Comparison of ENCODE assay signal across 10 cellular contexts in genomic region chr3:32469151-32469874, GRCh38. TPM values are rescaled to one million over a fixed set of nuclear protein-coding genes. Genes with fewer than 3 reads are reported as not detected.
A peak's percentile ranks its signal among the peaks of the same experiment; 100 is the strongest.
DNase-seq lines count a peak whose midpoint lies in the region; ATAC-seq and TF ChIP-seq lines count a peak whose summit lies in the region.
"Had no signal": no experiment of that assay in that cellular context is flagged by ENCODE, and none has a peak within 500 bp of the region (broad histone marks: within the 10 kb centered on the region; RNA-seq: fewer than 3 reads in every experiment).

No MANE protein-coding gene starts in this region.

- intact Hi-C loops in activated B cell treated with CpG ODN at 0.5 μM for 24 hours (cut with micrococcal nuclease) = loop anchor here (2.0 kb wide), 2 partner anchors 15 to 291 kb away; no protein-coding TSS in a partner anchor

- no peak for TF ChIP-seq CTCF in activated B cell treated with CpG ODN at 0.5 μM for 24 hours (IDR thresholded peaks at IDR 0.05)

- peak overlapping the region; percentile 25 for H3K4me3 Mint-ChIP-seq in activated B cell treated with CpG ODN at 0.5 μM for 24 hours

- no peaks in the 10 kb centered on the region for H3K27me3 ChIP-seq in skeletal muscle satellite cell (ENCODE audit: control insufficient read depth, insufficient read depth, low read length)
- H3K27me3 ChIP-seq: esophagus muscularis mucosa had no signal

- DNase-seq in activated B cell treated with CpG ODN at 0.5 μM for 24 hours (no peak), SIG-M5 (lab: John Stamatoyannopoulos, UW) (no peak), NCI-H1092 (lab: John Stamatoyannopoulos, UW) (no peak), cerebellar nuclear complex (lab: John Stamatoyannopoulos, UW) (no peak)
- DNase-seq: naive B cell, NCI-H2171 had no signal

- H3K27me3 Mint-ChIP-seq in activated B cell treated with CpG ODN at 0.5 μM for 24 hours = no peaks in the 10 kb centered on the region
- H3K27me3 Mint-ChIP-seq: naive B cell had no signal

- no peak overlapping the region for H3K9ac ChIP-seq in skeletal muscle satellite cell (ENCODE audit: low read depth, low read length)

- H3K4me3 ChIP-seq in skeletal muscle satellite cell (ENCODE audit: low read length) = no peak overlapping the region
- H3K4me3 ChIP-seq: esophagus muscularis mucosa had no signal

- H3K27ac Mint-ChIP-seq in activated B cell treated with CpG ODN at 0.5 μM for 24 hours = peak overlapping the region; percentile 84

- CTCF ChIA-PET in activated B cell treated with CpG ODN at 0.5 μM for 24 hours (lab: Charles Lee) = interaction anchor here (0.6 to 6.8 kb wide), 11 partner anchors 12 to 172 kb away, joined by 3 to 174 read pairs (median 20); no protein-coding TSS in a partner anchor

- peak overlapping the region; percentile 20 for H3K4me2 ChIP-seq in skeletal muscle satellite cell (ENCODE audit: low read length)

- ATAC-seq in GM19351 (IDR thresholded peaks at IDR 0.05; ENCODE audit: unreplicated experiment) (peak; percentile 31), HG02852 (IDR thresholded peaks at IDR 0.05; ENCODE audit: unreplicated experiment) (peak; percentile 24), activated B cell treated with CpG ODN at 0.5 μM for 24 hours (ENCODE audit: low read depth) (peak; percentile 2)

- H3K4me1 Mint-ChIP-seq in activated B cell treated with CpG ODN at 0.5 μM for 24 hours = peaks cover 67% of the 10 kb centered on the region

- peaks cover 27% of the 10 kb centered on the region for H3K4me1 ChIP-seq in skeletal muscle satellite cell (ENCODE audit: control insufficient read depth, insufficient read depth, low read length)

- POLR2A ChIA-PET in activated B cell treated with CpG ODN at 0.5 μM for 24 hours (lab: Charles Lee) = interaction anchor here (0.7 to 4.6 kb wide), 11 partner anchors 10 to 599 kb away, joined by 3 to 63 read pairs (median 3); partner anchors contain the start of gene CMTM7

- H3K9me3 ChIP-seq in skeletal muscle satellite cell (replicated peaks; ENCODE audit: low read length) = no peaks in the 10 kb centered on the region
- H3K9me3 ChIP-seq: esophagus muscularis mucosa had no signal

- peaks cover 6% of the 10 kb centered on the region for H3K36me3 ChIP-seq in skeletal muscle satellite cell (ENCODE audit: insufficient read depth, low read length)

- H3K9me3 Mint-ChIP-seq in activated B cell treated with CpG ODN at 0.5 μM for 24 hours = no peaks in the 10 kb centered on the region
- H3K9me3 Mint-ChIP-seq: naive B cell had no signal

- peaks cover 63% of the 10 kb centered on the region for H3K36me3 Mint-ChIP-seq in activated B cell treated with CpG ODN at 0.5 μM for 24 hours (ENCODE audit: low read depth)
- H3K36me3 Mint-ChIP-seq: naive B cell had no signal

RNA-seq across cellular contexts. Expression of gene CMTM6, which starts 33.3 kb away (rescaled TPM):
- 84.6 and 90.1 TPM in 2 replicates for total RNA-seq in activated B cell treated with CpG ODN at 0.5 μM for 24 hours
- total RNA-seq in skeletal muscle satellite cell (2012; rRNA removed) = 63.3 and 75.0 TPM in 2 replicates
